Comparison of ENCODE assay signal across 13 cellular contexts in genomic region chr13:66530686-66531085, GRCh38.
DNase-seq lines count a peak whose midpoint lies in the region; ATAC-seq and TF ChIP-seq lines count a peak whose summit lies in the region.
"Had no signal": no experiment of that assay in that cellular context is flagged by ENCODE, and none has a peak within 500 bp of the region (broad histone marks: within the 10 kb centered on the region; RNA-seq: fewer than 3 reads in every experiment).

No MANE protein-coding gene starts in this region.

- H2BK120ac ChIP-seq in H9 (ENCODE audit: low read depth, low read length, poor library complexity, severe bottlenecking), result no peak overlapping the region
- H2BK120ac ChIP-seq in neuronal stem cell (ENCODE audit: low read depth, low read length), result no peak overlapping the region

- H3K18ac ChIP-seq in H9 (ENCODE audit: insufficient read length, low read depth, low read length) (no peak overlapping the region), neuronal stem cell (ENCODE audit: low read length) (no peak overlapping the region)

- H3K4ac ChIP-seq in H9 (ENCODE audit: low read depth, low read length) (no peak overlapping the region), neuronal stem cell (ENCODE audit: low read length) (no peak overlapping the region)

- H3K14ac ChIP-seq in H9 (ENCODE audit: insufficient read depth, low read length) (no peak overlapping the region), neuronal stem cell (ENCODE audit: low read length) (no peak overlapping the region)

- H3K4me2 ChIP-seq in H9 (ENCODE audit: insufficient read depth, insufficient read length, low read length) (no peak overlapping the region), neuronal stem cell (ENCODE audit: insufficient read depth, low read length, poor library complexity, severe bottlenecking) (no peak overlapping the region)

- no peak overlapping the region for H4K5ac ChIP-seq in H9 (ENCODE audit: insufficient read length, low read depth, low read length)

- H4K91ac ChIP-seq in H9 (ENCODE audit: insufficient read length, low read depth, low read length) (no peak overlapping the region), neuronal stem cell (ENCODE audit: low read depth, low read length, poor library complexity) (no peak overlapping the region)

- no peak overlapping the region for H2BK12ac ChIP-seq in H9 (ENCODE audit: insufficient read length, low read depth, low read length)
- H2BK12ac ChIP-seq in neuronal stem cell (ENCODE audit: low read length), result no peak overlapping the region

- H4K8ac ChIP-seq in H9 (replicated peaks; ENCODE audit: insufficient read length, low read depth, low read length) (no peak overlapping the region), neuronal stem cell (ENCODE audit: low read depth, low read length) (no peak overlapping the region)

- no peak overlapping the region for H3K4me3 Mint-ChIP-seq in H9
- H3K4me3 Mint-ChIP-seq: CD4-positive, CD25-positive, alpha-beta regulatory T cell; CD8-positive, alpha-beta memory T cell had no signal

- H2BK20ac ChIP-seq in H9 (ENCODE audit: low read depth, low read length, poor library complexity, severe bottlenecking), result no peak overlapping the region

- H3K36me3 ChIP-seq in HUES64 (ENCODE audit: insufficient read depth, low read length) (no peaks in the 10 kb centered on the region), neuronal stem cell (replicated peaks in 1 of 2; ENCODE audit: control insufficient read depth in 2 of 2, insufficient read depth in 2 of 2, low read length in 2 of 2) (no peaks in the 10 kb centered on the region), upper lobe of right lung (no peaks in the 10 kb centered on the region)
- H3K36me3 ChIP-seq: BE2C had no signal

- no peak overlapping the region for H3K27ac ChIP-seq in H9 (ENCODE audit: insufficient read length, low read depth, low read length)
- peak overlapping the region; percentile 63; the same call in 1 of the 2 replicates for H3K27ac ChIP-seq in HUES64 (ENCODE audit: low read depth, low read length)
- H3K27ac ChIP-seq in neuronal stem cell (replicated peaks; ENCODE audit: low read length), result no peak overlapping the region
- H3K27ac ChIP-seq in upper lobe of right lung, result no peak overlapping the region

- no peaks in the 10 kb centered on the region for H3K23me2 ChIP-seq in H9 (ENCODE audit: insufficient read length, low read depth, low read length, poor library complexity, severe bottlenecking)

- intact Hi-C loops in upper lobe of right lung (cut with DNase I), result no loop called here

- H3K27me3 Mint-ChIP-seq in H9 (ENCODE audit: low read depth), result no peaks in the 10 kb centered on the region
- H3K27me3 Mint-ChIP-seq: CD4-positive, CD25-positive, alpha-beta regulatory T cell; CD8-positive, alpha-beta memory T cell had no signal

- H2BK5ac ChIP-seq in H9 (ENCODE audit: insufficient read length, low read length), result no peak overlapping the region
- H2BK5ac ChIP-seq in neuronal stem cell (ENCODE audit: low read length), result no peak overlapping the region

- H3K4me3 ChIP-seq in HUES64 (ENCODE audit: low read length) (no peak overlapping the region), neuronal stem cell (ENCODE audit: low read length in 2 of 2) (no peak overlapping the region), upper lobe of right lung (no peak overlapping the region)

- H3K56ac ChIP-seq in H9 (ENCODE audit: insufficient read length, low read depth, low read length), result no peak overlapping the region

- no peak for ATAC-seq in upper lobe of right lung

- H2BK15ac ChIP-seq in H9 (ENCODE audit: low read depth, low read length) (no peak overlapping the region), neuronal stem cell (ENCODE audit: low read length) (no peak overlapping the region)

- H4K20me1 ChIP-seq in H9 (ENCODE audit: control insufficient read depth, insufficient read depth, insufficient read length), result no peaks in the 10 kb centered on the region

- H3K23ac ChIP-seq in H9 (ENCODE audit: insufficient read length, low read depth, low read length), result no peak overlapping the region
- H3K23ac ChIP-seq in neuronal stem cell (ENCODE audit: low read depth, low read length, poor library complexity), result no peak overlapping the region

- H3K79me1 ChIP-seq in H9 (ENCODE audit: insufficient read depth, low read depth, low read length, poor library complexity, severe bottlenecking) (no peaks in the 10 kb centered on the region), neuronal stem cell (ENCODE audit: low read depth, low read length) (no peaks in the 10 kb centered on the region)

- H2AK5ac ChIP-seq in H9 (ENCODE audit: insufficient read length, low read length) (no peak overlapping the region), neuronal stem cell (ENCODE audit: low read depth, low read length) (no peak overlapping the region)

- DNase-seq in H9, result no peak
- peak; percentile 38 for DNase-seq in fibroblast of peridontal ligament (ENCODE audit: extremely low read depth)
- DNase-seq in neuronal stem cell (ENCODE audit: low spot score), result no peak
- no peak for DNase-seq in 8988T
- no peak for DNase-seq in upper lobe of right lung
- no peak for DNase-seq in AG20443 (ENCODE audit: low spot score)
- DNase-seq: BE2C; C1 segment of cervical spinal cord; CD4-positive, CD25-positive, alpha-beta regulatory T cell; CD8-positive, alpha-beta memory T cell; COR-L47; HCEC 1CT had no signal

- no peaks in the 10 kb centered on the region for H3K9me3 Mint-ChIP-seq in H9

- H3K4me1 Mint-ChIP-seq in H9, result peaks cover 37 to 38% of the 10 kb centered on the region in 2 experiments
- H3K4me1 Mint-ChIP-seq: CD4-positive, CD25-positive, alpha-beta regulatory T cell; CD8-positive, alpha-beta memory T cell had no signal

- H3K36me3 Mint-ChIP-seq in H9 (ENCODE audit: insufficient read depth in 1 of 3, low read depth in 3 of 3), result no peaks in the 10 kb centered on the region
- H3K36me3 Mint-ChIP-seq: CD4-positive, CD25-positive, alpha-beta regulatory T cell; CD8-positive, alpha-beta memory T cell had no signal

- no peaks in the 10 kb centered on the region for H3K9me3 ChIP-seq in H9 (ENCODE audit: control insufficient read depth, low read depth, low read length)
- H3K9me3 ChIP-seq in HUES64 (ENCODE audit: insufficient read depth, low read depth, low read length), result no peaks in the 10 kb centered on the region
- H3K9me3 ChIP-seq in neuronal stem cell (replicated peaks in 1 of 2; ENCODE audit: control insufficient read depth in 2 of 2, insufficient read depth in 1 of 2, low read depth in 1 of 2, low read length in 2 of 2), result no peaks in the 10 kb centered on the region
- H3K9me3 ChIP-seq in upper lobe of right lung, result no peaks in the 10 kb centered on the region
- H3K9me3 ChIP-seq: BE2C had no signal

- no peak overlapping the region for H3T11ph ChIP-seq in H9 (ENCODE audit: low read length)

- H3K9ac ChIP-seq in H9 (ENCODE audit: extremely low read depth, insufficient read length, low read length) (no peak overlapping the region), HUES64 (ENCODE audit: low read depth, low read length) (no peak overlapping the region), neuronal stem cell (ENCODE audit: low read depth, low read length, poor library complexity) (no peak overlapping the region)

- TF ChIP-seq CTCF in H9 (conservative IDR thresholded peaks at IDR 0.05) (no peak), upper lobe of right lung (IDR thresholded peaks at IDR 0.05) (no peak)

- H2AFZ ChIP-seq in H9 (ENCODE audit: low read length) (no peak overlapping the region), neuronal stem cell (ENCODE audit: low read length) (peak overlapping the region; percentile 62)

- H3K79me2 ChIP-seq in H9 (ENCODE audit: insufficient read depth, low read length), result no peaks in the 10 kb centered on the region

- H3K4me1 ChIP-seq in H9 (ENCODE audit: insufficient read depth, low read length), result no peaks in the 10 kb centered on the region
- H3K4me1 ChIP-seq in HUES64 (ENCODE audit: insufficient read depth, low read length), result peaks cover 36% of the 10 kb centered on the region
- peaks cover 0 to 3% of the 10 kb centered on the region in 2 donors for H3K4me1 ChIP-seq in neuronal stem cell (ENCODE audit: control insufficient read depth in 2 of 2, insufficient read depth in 1 of 2, low read depth in 1 of 2, low read length in 2 of 2)
- H3K4me1 ChIP-seq in upper lobe of right lung, result no peaks in the 10 kb centered on the region
- H3K4me1 ChIP-seq: BE2C had no signal

- peak overlapping the region in 2 of 3 experiments; percentile 91 to 94; a peak in 3 of 7 replicates for H3K27ac Mint-ChIP-seq in H9
- H3K27ac Mint-ChIP-seq: CD4-positive, CD25-positive, alpha-beta regulatory T cell; CD8-positive, alpha-beta memory T cell had no signal

- no CpG with 5 or more reads among the region's 1 CpG for WGBS in H9 (ENCODE audit: extremely low coverage, insufficient read length, low lambda C conversion rate)
- no CpG with 5 or more reads among the region's 1 CpG for WGBS in HUES64
- no CpG with 5 or more reads among the region's 1 CpG for WGBS in neuronal stem cell (ENCODE audit: extremely low coverage in 2 of 2, insufficient read length in 2 of 2, insufficient replicate concordance in 1 of 2), 2 donors

- H3K27me3 ChIP-seq in H9 (ENCODE audit: insufficient read depth, low read length) (no peaks in the 10 kb centered on the region), HUES64 (ENCODE audit: insufficient read depth, low read length) (no peaks in the 10 kb centered on the region), neuronal stem cell (ENCODE audit: control insufficient read depth in 3 of 3, insufficient read depth in 3 of 3, low read depth in 1 of 3, low read length in 3 of 3) (no peaks in the 10 kb centered on the region), upper lobe of right lung (no peaks in the 10 kb centered on the region)
- H3K27me3 ChIP-seq: BE2C had no signal
